18 cellular contexts compared by ENCODE assay signal in the genomic region with DNA sequence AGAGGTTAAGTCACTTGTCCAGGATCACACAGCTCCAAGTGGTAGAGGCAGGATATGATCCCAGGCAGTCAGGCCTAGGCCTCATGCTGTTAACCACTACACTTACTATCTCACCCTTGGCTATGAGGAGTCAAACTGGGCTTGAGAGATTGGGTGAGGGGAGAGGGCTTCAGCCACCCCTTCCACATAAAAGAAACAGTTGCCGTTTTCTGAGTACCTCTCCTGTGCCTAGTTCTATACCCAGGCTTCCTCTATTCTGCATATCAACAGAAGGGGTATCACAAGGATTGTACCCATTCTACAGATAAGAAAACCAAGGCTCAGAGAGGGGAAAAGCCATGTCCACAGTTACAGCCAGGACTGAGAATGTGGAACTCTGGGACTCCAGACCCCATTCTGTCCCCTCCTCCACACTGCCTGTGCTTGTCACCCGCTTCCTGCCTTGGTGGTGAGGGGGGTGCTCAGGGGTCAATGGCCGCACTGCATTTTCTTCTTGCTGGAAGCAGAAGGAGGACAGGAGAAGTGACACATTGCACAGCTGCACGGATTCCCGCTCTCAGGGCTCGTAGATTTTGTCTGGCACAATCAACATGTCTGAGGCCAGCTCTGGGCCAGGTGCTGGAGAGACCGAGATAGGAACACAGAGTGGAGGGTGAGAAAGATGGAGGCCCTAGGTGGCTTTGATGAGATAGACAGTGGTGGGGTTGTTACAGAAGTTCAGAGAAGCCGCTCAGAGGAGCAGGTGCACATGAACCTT.
A peak's percentile ranks its signal among the peaks of the same experiment; 100 is the strongest.
DNase-seq lines count a peak whose midpoint lies in the region; ATAC-seq, FAIRE-seq and TF ChIP-seq lines count a peak whose summit lies in the region.
"Had no signal": no experiment of that assay in that cellular context is flagged by ENCODE, and none has a peak within 500 bp of the region (broad histone marks: within the 10 kb centered on the region; RNA-seq: fewer than 3 reads in every experiment).

No MANE protein-coding gene starts in this region.

- H3K4me3 ChIP-seq in coronary artery = no peak overlapping the region
- H3K4me3 ChIP-seq in pancreas = no peak overlapping the region
- no peak overlapping the region for H3K4me3 ChIP-seq in upper lobe of left lung
- H3K4me3 ChIP-seq: BLaER1 treated with 17β-estradiol and CSF1 and Interleukin-3, amounts not matched to agents 10 nM and 100 nM; HAP-1 had no signal

- FAIRE-seq in pancreas (lab: Jason Lieb, UNC) = no peak
- FAIRE-seq: GM12891 had no signal

- intact Hi-C loops in left ventricle myocardium superior (cut with micrococcal nuclease) (loop anchor here (10.0 kb wide), 1 partner anchor 53 kb away; no protein-coding TSS in a partner anchor), left cardiac atrium (cut with DNase I) (no loop called here), pancreas (cut with DNase I) (no loop called here)

- H3K27me3 ChIP-seq in pancreas = no peaks in the 10 kb centered on the region
- no peaks in the 10 kb centered on the region for H3K27me3 ChIP-seq in upper lobe of left lung
- H3K27me3 ChIP-seq: BLaER1 treated with 17β-estradiol and CSF1 and Interleukin-3, amounts not matched to agents 10 nM and 100 nM had no signal

- TF ChIP-seq CTCF in coronary artery (IDR thresholded peaks at IDR 0.05) = no peak
- no peak for TF ChIP-seq CTCF in pancreas (IDR thresholded peaks at IDR 0.05)
- no peak for TF ChIP-seq CTCF in upper lobe of left lung (IDR thresholded peaks at IDR 0.05)

- H3K4me1 ChIP-seq in pancreas = peaks cover 0 to 18% (median 4%) of the 10 kb centered on the region in 3 donors
- peaks cover 30 to 49% (median 39%) of the 10 kb centered on the region in 4 donors for H3K4me1 ChIP-seq in upper lobe of left lung
- H3K4me1 ChIP-seq: HAP-1 had no signal

- ATAC-seq in left ventricle myocardium superior = no peak
- no peak for ATAC-seq in left cardiac atrium
- ATAC-seq in pancreas = peak in 3 of 4 donors; percentile 13 to 39 (median 19)
- ATAC-seq in upper lobe of left lung (ENCODE audit: low FRiP score in 2 of 2) = no peak
- ATAC-seq in HG02763 (IDR thresholded peaks at IDR 0.05; ENCODE audit: unreplicated experiment) = no peak

- DNase-seq in left ventricle myocardium superior = peak; percentile 14
- DNase-seq in left cardiac atrium = no peak
- DNase-seq in coronary artery (ENCODE audit: low spot score) = no peak
- DNase-seq in pancreas = no peak
- no peak for DNase-seq in upper lobe of left lung
- DNase-seq in stimulated activated CD4-positive, alpha-beta T cell treated with anti-CD3 and anti-CD28 coated beads, Interleukin-4, amount 100 ng/mL, for 1 hour = no peak
- DNase-seq in activated gamma-delta T cell treated with Interleukin-2 at 50 U/mL for 16 hours = no peak
- DNase-seq: GDM1; MV-4-11; NCI-H1417; NCI-H187 treated with DMSO at 0.1 percent for 48 hours; NCI-H446; NK-92 treated with Interleukin-12 subunit alpha and Interleukin-12 subunit beta, amount 100 ng/mL, for 24 hours had no signal

- no peak for TF ChIP-seq EP300 in upper lobe of left lung (IDR thresholded peaks at IDR 0.05)

- H3K9me3 ChIP-seq in pancreas (no peaks in the 10 kb centered on the region), upper lobe of left lung (no peaks in the 10 kb centered on the region)
- H3K9me3 ChIP-seq: BLaER1 treated with 17β-estradiol and CSF1 and Interleukin-3, amounts not matched to agents 10 nM and 100 nM; HAP-1 had no signal

- TF ChIP-seq POLR2A in upper lobe of left lung (IDR thresholded peaks at IDR 0.05) = no peak

- H3K27ac ChIP-seq in coronary artery (peak overlapping the region; percentile 95 to 98), pancreas (no peak overlapping the region), upper lobe of left lung (peak overlapping the region; percentile 44 to 95 (median 88))
- H3K27ac ChIP-seq: BLaER1 treated with 17β-estradiol and CSF1 and Interleukin-3, amounts not matched to agents 10 nM and 100 nM; HL-60 had no signal

- WGBS in pancreas, 2 donors = 70 to 73% methylated on average over 8 of the region's 8 CpGs
- 95 to 96% methylated on average over 8 of the region's 8 CpGs for whole genome bisulfite sequencing in upper lobe of left lung, 2 donors

- no peaks in the 10 kb centered on the region for H3K36me3 ChIP-seq in pancreas
- no peaks in the 10 kb centered on the region for H3K36me3 ChIP-seq in upper lobe of left lung
- H3K36me3 ChIP-seq: BLaER1 treated with 17β-estradiol and CSF1 and Interleukin-3, amounts not matched to agents 10 nM and 100 nM; HAP-1 had no signal

Comparison
In these comparisons a context has a peak if more than half of its experiments do, and no peak if none do; other contexts are left out.
1. ATAC-seq: peak in pancreas (3 of 4); none in left ventricle myocardium superior (single experiment), left cardiac atrium (0 of 2), upper lobe of left lung (0 of 2) and HG02763 (single experiment).
2. H3K27ac ChIP-seq: peak in coronary artery (2 of 2) and upper lobe of left lung (4 of 4); none in pancreas (0 of 4).